Comparison of ENCODE assay signal across 15 cellular contexts in genomic region chr10:64873959-64874358, GRCh38.
DNase-seq lines count a peak whose midpoint lies in the region; ATAC-seq and TF ChIP-seq lines count a peak whose summit lies in the region.
"Had no signal": no experiment of that assay in that cellular context is flagged by ENCODE, and none has a peak within 500 bp of the region (broad histone marks: within the 10 kb centered on the region; RNA-seq: fewer than 3 reads in every experiment).

No MANE protein-coding gene starts in this region.

- H4K8ac ChIP-seq in mesenchymal stem cell (ENCODE audit: low read length), result no peak overlapping the region

- no peak overlapping the region for H3K4me3 ChIP-seq in mesenchymal stem cell (ENCODE audit: insufficient read depth in 1 of 2, low read depth in 1 of 2, low read length in 2 of 2)
- H3K4me3 ChIP-seq: GM23338, HAP-1 had no signal

- no peaks in the 10 kb centered on the region for H3K4me1 ChIP-seq in mesenchymal stem cell (ENCODE audit: control insufficient read depth, insufficient read depth, low read depth, low read length)
- H3K4me1 ChIP-seq: HAP-1 had no signal

- no peak overlapping the region for H2BK12ac ChIP-seq in mesenchymal stem cell (ENCODE audit: low read length in 2 of 2)

- no peaks in the 10 kb centered on the region for H3K27me3 Mint-ChIP-seq in progenitor cell of endocrine pancreas
- H3K27me3 Mint-ChIP-seq: IgD-negative memory B cell had no signal

- no peaks in the 10 kb centered on the region for H3K9me3 Mint-ChIP-seq in progenitor cell of endocrine pancreas (ENCODE audit: low read depth)
- peaks cover 0 to 5% of the 10 kb centered on the region in 2 donors for H3K9me3 Mint-ChIP-seq in activated naive CD4-positive, alpha-beta T cell treated with anti-CD3 and anti-CD28 coated beads, Interleukin-2, amount 50 U/mL, for 72 hours
- H3K9me3 Mint-ChIP-seq: GM23338 had no signal

- H2BK5ac ChIP-seq in mesenchymal stem cell (ENCODE audit: low read depth, low read length, poor library complexity, severe bottlenecking), result no peak overlapping the region

- WGBS in mesenchymal stem cell, result 82% methylated on average over 2 of the region's 2 CpGs

- H3K4me2 ChIP-seq in mesenchymal stem cell (ENCODE audit: low read length, poor library complexity, severe bottlenecking), result no peak overlapping the region
- H3K4me2 ChIP-seq: GM23338 had no signal

- H3K27ac Mint-ChIP-seq in progenitor cell of endocrine pancreas, result peak overlapping the region; percentile 38
- H3K27ac Mint-ChIP-seq in activated naive CD4-positive, alpha-beta T cell treated with anti-CD3 and anti-CD28 coated beads, Interleukin-2, amount 50 U/mL, for 72 hours, result no peak overlapping the region
- H3K27ac Mint-ChIP-seq: CD14-positive monocyte; CD8-positive, alpha-beta T cell; GM23338; IgD-negative memory B cell had no signal

- ATAC-seq in activated naive CD4-positive, alpha-beta T cell treated with anti-CD3 and anti-CD28 coated beads, Interleukin-2, amount 50 U/mL, for 72 hours, result no peak
- ATAC-seq: CD8-positive, alpha-beta T cell; GM23338 had no signal

- no peak overlapping the region for H3K23ac ChIP-seq in mesenchymal stem cell (ENCODE audit: low read length in 2 of 2)

- H3K27ac ChIP-seq in mesenchymal stem cell (ENCODE audit: low read length, poor library complexity, severe bottlenecking), result no peak overlapping the region

- no peaks in the 10 kb centered on the region for H3K27me3 ChIP-seq in mesenchymal stem cell (ENCODE audit: control insufficient read depth in 1 of 2, insufficient read depth in 1 of 2, low read length in 2 of 2)

- no peak overlapping the region for H3K4ac ChIP-seq in mesenchymal stem cell (ENCODE audit: low read depth in 1 of 2, low read length in 2 of 2)

- H2BK15ac ChIP-seq in mesenchymal stem cell (ENCODE audit: low read depth, poor library complexity, severe bottlenecking), result no peak overlapping the region

- DNase-seq in H4 (ENCODE audit: low spot score) (peak; percentile 8), astrocyte of the hippocampus (ENCODE audit: low read depth, low spot score) (peak; percentile 31), dermis blood vessel endothelial cell (peak; percentile 4), progenitor cell of endocrine pancreas (ENCODE audit: low spot score, unreplicated experiment) (no peak), mesenchymal stem cell (no peak), iPS-NIHi11 (ENCODE audit: low spot score) (no peak)
- no peak for DNase-seq in activated naive CD4-positive, alpha-beta T cell treated with anti-CD3 and anti-CD28 coated beads, Interleukin-2, amount 50 U/mL, for 72 hours (ENCODE audit: low spot score in 2 of 2)
- DNase-seq: CD8-positive, alpha-beta T cell; COR-L47; DND-41; GDM1 had no signal

- H3K9ac ChIP-seq in mesenchymal stem cell (ENCODE audit: low read length), result no peak overlapping the region

- no peaks in the 10 kb centered on the region for H3K36me3 ChIP-seq in mesenchymal stem cell (ENCODE audit: control insufficient read depth in 1 of 2, insufficient read depth in 2 of 2, low read depth in 1 of 2, low read length in 2 of 2)
- H3K36me3 ChIP-seq: HAP-1 had no signal

- no peak overlapping the region for H2AK5ac ChIP-seq in mesenchymal stem cell (ENCODE audit: low read length, severe bottlenecking)

- H3K79me1 ChIP-seq in mesenchymal stem cell (replicated peaks; ENCODE audit: low read length, poor library complexity, severe bottlenecking), result no peaks in the 10 kb centered on the region

- no peak overlapping the region for H3K18ac ChIP-seq in mesenchymal stem cell (ENCODE audit: low read depth in 1 of 2, low read length in 2 of 2)

- no peaks in the 10 kb centered on the region for H3K36me3 Mint-ChIP-seq in progenitor cell of endocrine pancreas (ENCODE audit: insufficient read depth)
- H3K36me3 Mint-ChIP-seq in activated naive CD4-positive, alpha-beta T cell treated with anti-CD3 and anti-CD28 coated beads, Interleukin-2, amount 50 U/mL, for 72 hours, result no peaks in the 10 kb centered on the region
- H3K36me3 Mint-ChIP-seq: CD14-positive monocyte; CD8-positive, alpha-beta T cell; IgD-negative memory B cell had no signal

- peaks cover 13% of the 10 kb centered on the region for H3K4me1 Mint-ChIP-seq in progenitor cell of endocrine pancreas (ENCODE audit: low read depth)
- H3K4me1 Mint-ChIP-seq: CD14-positive monocyte, GM23338, IgD-negative memory B cell had no signal

- no peak overlapping the region for H4K91ac ChIP-seq in mesenchymal stem cell (ENCODE audit: low read length)

- no peaks in the 10 kb centered on the region for H3K9me3 ChIP-seq in mesenchymal stem cell (ENCODE audit: control insufficient read depth, low read length)
- H3K9me3 ChIP-seq: HAP-1 had no signal

- no peak overlapping the region for H3K4me3 Mint-ChIP-seq in progenitor cell of endocrine pancreas (ENCODE audit: low read depth)
- H3K4me3 Mint-ChIP-seq: CD14-positive monocyte; CD8-positive, alpha-beta T cell; GM23338; IgD-negative memory B cell had no signal

- no peak for TF ChIP-seq CTCF in progenitor cell of endocrine pancreas (IDR thresholded peaks at IDR 0.05; ENCODE audit: unreplicated experiment)

- H2AFZ ChIP-seq in mesenchymal stem cell (ENCODE audit: low read depth, low read length), result no peak overlapping the region
- H2AFZ ChIP-seq: GM23338 had no signal

- no peak overlapping the region for H2BK120ac ChIP-seq in mesenchymal stem cell (ENCODE audit: low read depth, low read length)

- H3K14ac ChIP-seq in mesenchymal stem cell (ENCODE audit: low read length in 2 of 2), result no peak overlapping the region

Comparison
In these comparisons a context has a peak if more than half of its experiments do, and no peak if none do; other contexts are left out.
1. DNase-seq: peak in H4 (single experiment), astrocyte of the hippocampus (single experiment) and dermis blood vessel endothelial cell (single experiment); none in progenitor cell of endocrine pancreas (single experiment), mesenchymal stem cell (single experiment), activated naive CD4-positive, alpha-beta T cell treated with anti-CD3 and anti-CD28 coated beads, Interleukin-2, amount 50 U/mL, for 72 hours (0 of 2) and iPS-NIHi11 (single experiment).